15 cellular contexts compared by ENCODE assay signal in the genomic region with DNA sequence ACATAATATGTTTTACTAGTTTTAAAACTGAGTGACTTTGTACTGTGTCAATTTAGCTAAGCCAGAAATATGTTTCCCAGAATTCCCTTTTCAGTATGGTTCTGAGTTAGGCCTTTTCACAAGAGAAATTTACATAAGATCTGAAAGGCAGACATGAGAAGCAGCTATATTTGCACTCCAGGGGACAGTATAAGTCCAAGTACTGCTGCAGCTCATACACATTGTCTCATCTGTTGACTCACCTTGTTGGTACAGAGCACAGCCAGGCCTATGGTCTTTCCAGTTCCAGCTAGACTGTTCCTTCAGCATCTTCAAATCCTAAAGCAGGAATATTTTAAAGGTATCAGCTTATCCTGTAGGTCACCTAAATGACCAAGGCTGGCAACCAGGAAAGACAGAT. TPM values are rescaled to one million over a fixed set of nuclear protein-coding genes. Genes with fewer than 3 reads are reported as not detected.
DNase-seq lines count a peak whose midpoint lies in the region; ATAC-seq and TF ChIP-seq lines count a peak whose summit lies in the region.
"Had no signal": no experiment of that assay in that cellular context is flagged by ENCODE, and none has a peak within 500 bp of the region (broad histone marks: within the 10 kb centered on the region; RNA-seq: fewer than 3 reads in every experiment).

No MANE protein-coding gene starts in this region.

- no peak overlapping the region for H3K4me3 Mint-ChIP-seq in stimulated activated effector memory CD8-positive, alpha-beta T cell treated with anti-CD3 and anti-CD28 coated beads, Interleukin-12 subunit alpha, Interleukin-12 subunit beta, amount 100 ng/mL, for 72 hours

- no peak overlapping the region for H3K27ac ChIP-seq in epithelial cell of prostate
- no peak overlapping the region for H3K27ac ChIP-seq in sigmoid colon
- H3K27ac ChIP-seq in thyroid gland: no peak overlapping the region
- H3K27ac ChIP-seq: spleen had no signal

- TF ChIP-seq CTCF in sigmoid colon (IDR thresholded peaks at IDR 0.05) (no peak), thyroid gland (IDR thresholded peaks at IDR 0.05) (no peak)

- H3K36me3 Mint-ChIP-seq in stimulated activated effector memory CD8-positive, alpha-beta T cell treated with anti-CD3 and anti-CD28 coated beads, Interleukin-12 subunit alpha, Interleukin-12 subunit beta, amount 100 ng/mL, for 72 hours: no peaks in the 10 kb centered on the region

- TF ChIP-seq POLR2A in sigmoid colon (IDR thresholded peaks at IDR 0.05) (no peak), thyroid gland (IDR thresholded peaks at IDR 0.05) (no peak)

- peak; percentile 52 for ATAC-seq in stimulated activated effector memory CD8-positive, alpha-beta T cell treated with anti-CD3 and anti-CD28 coated beads, Interleukin-12 subunit alpha, Interleukin-12 subunit beta, amount 100 ng/mL, for 72 hours
- ATAC-seq: activated naive CD4-positive, alpha-beta T cell treated with anti-CD3 and anti-CD28 coated beads, Interleukin-2, amount 50 U/mL, for 72 hours; SK-N-SH treated with all-trans-retinoic acid at 6 μM for 48 hours had no signal

- H3K9me3 Mint-ChIP-seq in stimulated activated effector memory CD8-positive, alpha-beta T cell treated with anti-CD3 and anti-CD28 coated beads, Interleukin-12 subunit alpha, Interleukin-12 subunit beta, amount 100 ng/mL, for 72 hours: no peaks in the 10 kb centered on the region

- intact Hi-C loops in sigmoid colon (cut with DNase I) (no loop called here), thyroid gland (cut with DNase I) (no loop called here)

- no peaks in the 10 kb centered on the region for H3K9me3 ChIP-seq in sigmoid colon
- no peaks in the 10 kb centered on the region for H3K9me3 ChIP-seq in thyroid gland
- H3K9me3 ChIP-seq: spleen had no signal

- peak; percentile 17 for DNase-seq in NCI-H82 (lab: John Stamatoyannopoulos, UW)
- DNase-seq in NCI-H82 treated with DMSO at 0.1 percent for 48 hours (lab: John Stamatoyannopoulos, UW; ENCODE audit: unreplicated experiment): no peak
- DNase-seq in NCI-H226: peak; percentile 3
- DNase-seq in epithelial cell of prostate (ENCODE audit: low read depth, low spot score): peak; percentile 50
- no peak for DNase-seq in stimulated activated effector memory CD8-positive, alpha-beta T cell treated with anti-CD3 and anti-CD28 coated beads, Interleukin-12 subunit alpha, Interleukin-12 subunit beta, amount 100 ng/mL, for 72 hours (ENCODE audit: low spot score in 2 of 2)
- DNase-seq in NOMO-1 treated with dmso at 0.1 percent for 144 hours (lab: John Stamatoyannopoulos, UW; ENCODE audit: unreplicated experiment): no peak
- no peak for DNase-seq in sigmoid colon
- DNase-seq in thyroid gland: no peak
- DNase-seq: ACHN, GDM1, KBM-7, NCI-H510A, spleen had no signal

- H3K4me1 ChIP-seq in sigmoid colon: no peaks in the 10 kb centered on the region
- H3K4me1 ChIP-seq in thyroid gland: no peaks in the 10 kb centered on the region
- H3K4me1 ChIP-seq: spleen had no signal

- no peak for TF ChIP-seq EP300 in sigmoid colon (IDR thresholded peaks at IDR 0.05)

- H3K36me3 ChIP-seq in sigmoid colon (no peaks in the 10 kb centered on the region), thyroid gland (no peaks in the 10 kb centered on the region)
- H3K36me3 ChIP-seq: spleen had no signal

- H3K27ac Mint-ChIP-seq in stimulated activated effector memory CD8-positive, alpha-beta T cell treated with anti-CD3 and anti-CD28 coated beads, Interleukin-12 subunit alpha, Interleukin-12 subunit beta, amount 100 ng/mL, for 72 hours: no peak overlapping the region
- H3K27ac Mint-ChIP-seq: activated naive CD4-positive, alpha-beta T cell treated with anti-CD3 and anti-CD28 coated beads, Interleukin-2, amount 50 U/mL, for 72 hours had no signal

- H3K27me3 ChIP-seq in sigmoid colon (no peaks in the 10 kb centered on the region), thyroid gland (no peaks in the 10 kb centered on the region)
- H3K27me3 ChIP-seq: spleen had no signal

- H3K4me3 ChIP-seq in sigmoid colon: no peak overlapping the region
- no peak overlapping the region for H3K4me3 ChIP-seq in thyroid gland (replicated peaks in 1 of 3)
- H3K4me3 ChIP-seq: spleen had no signal

- H3K4me1 Mint-ChIP-seq in stimulated activated effector memory CD8-positive, alpha-beta T cell treated with anti-CD3 and anti-CD28 coated beads, Interleukin-12 subunit alpha, Interleukin-12 subunit beta, amount 100 ng/mL, for 72 hours: no peaks in the 10 kb centered on the region

RNA-seq across cellular contexts. Expression of gene BMP3, which starts 53.5 kb away (rescaled TPM):
- total RNA-seq in sigmoid colon: 10 to 100 TPM; 30.5 to 63.1 (median 40.7) TPM
- 1 to 10 TPM; 3.7 to 5.3 (median 4.2) TPM for polyA plus RNA-seq in sigmoid colon
- total RNA-seq in thyroid gland: under 1 TPM in 3 of 4 donors, not detected in 1; 0.13 to 0.45 (median 0.15) TPM
- total RNA-seq: activated naive CD4-positive, alpha-beta T cell treated with anti-CD3 and anti-CD28 coated beads, Interleukin-2, amount 50 U/mL, for 72 hours had no signal

Comparison
In these comparisons a context has a peak if more than half of its experiments do, and no peak if none do; other contexts are left out.
1. DNase-seq: peak in NCI-H82 (single experiment), NCI-H226 (single experiment) and epithelial cell of prostate (single experiment); none in NCI-H82 treated with DMSO at 0.1 percent for 48 hours (single experiment), stimulated activated effector memory CD8-positive, alpha-beta T cell treated with anti-CD3 and anti-CD28 coated beads, Interleukin-12 subunit alpha, Interleukin-12 subunit beta, amount 100 ng/mL, for 72 hours (0 of 2), NOMO-1 treated with dmso at 0.1 percent for 144 hours (single experiment), sigmoid colon (single experiment) and thyroid gland (0 of 2).
2. RNA of gene BMP3, which starts 53.5 kb away (total RNA-seq): 30.5 to 63.1 TPM in sigmoid colon; 0.13 to 0.45 TPM in thyroid gland; every median in the first group is over 10 times any median in the second.